ENCODE assay signal across 8 cellular contexts in genomic region chr10:110919349-110919931, GRCh38. TPM values are rescaled to one million over a fixed set of nuclear protein-coding genes. Genes with fewer than 3 reads are reported as not detected.
A peak's percentile ranks its signal among the peaks of the same experiment; 100 is the strongest.
DNase-seq lines count a peak whose midpoint lies in the region; ATAC-seq and TF ChIP-seq lines count a peak whose summit lies in the region.

Gene SHOC2 (plus strand): TSS chr10:110919604. CDS start chr10:110964359, 44,755 bp downstream.

- H3K4me1 ChIP-seq in RWPE2 (ENCODE audit: insufficient read depth, poor library complexity, severe bottlenecking) = peaks cover 22% of the 10 kb centered on the region

- TF ChIP-seq CTCF in RWPE2 (IDR thresholded peaks at IDR 0.05; ENCODE audit: poor library complexity, severe bottlenecking) (no peak), retinal pigment epithelial cell (conservative IDR thresholded peaks at IDR 0.05; ENCODE audit: low read depth, low read length) (peak; percentile 40)

- 0 out of 2 replicates have a peak, but pooled peaks cover 5% of the 10 kb centered on the region for H3K36me3 ChIP-seq in RWPE2 (ENCODE audit: low read depth)

- DNase-seq in NCI-H2107 (lab: John Stamatoyannopoulos, UW) = peak; percentile 95
- DNase-seq in NCI-H2107 treated with DMSO at 0.1 percent for 48 hours (lab: John Stamatoyannopoulos, UW; ENCODE audit: unreplicated experiment) = no peak
- peak; percentile 99 for DNase-seq in RWPE2 (ENCODE audit: low spot score)
- peak; percentile 99 for DNase-seq in activated naive CD8-positive, alpha-beta T cell treated with anti-CD3 and anti-CD28 coated beads for 36 hours
- DNase-seq in left cardiac atrium = peak; percentile 99
- DNase-seq in retinal pigment epithelial cell (ENCODE audit: low read depth) = no peak
- DNase-seq in NOMO-1 treated with DMSO at 0.1 percent for 48 hours (lab: John Stamatoyannopoulos, UW; ENCODE audit: unreplicated experiment) = no peak

- no peaks in the 10 kb centered on the region for H3K9me3 Mint-ChIP-seq in activated naive CD8-positive, alpha-beta T cell treated with anti-CD3 and anti-CD28 coated beads for 36 hours

- no peaks in the 10 kb centered on the region for H3K9me3 ChIP-seq in RWPE2 (ENCODE audit: severe bottlenecking)

- H3K27ac Mint-ChIP-seq in activated naive CD8-positive, alpha-beta T cell treated with anti-CD3 and anti-CD28 coated beads for 36 hours = peak within 1 kb of the TSS; percentile 99

- peak within 1 kb of the TSS; percentile 98 for H3K4me3 Mint-ChIP-seq in activated naive CD8-positive, alpha-beta T cell treated with anti-CD3 and anti-CD28 coated beads for 36 hours

- intact Hi-C loops in left cardiac atrium (cut with DNase I) = no loop called here

- peak within 1 kb of the TSS; percentile 97 for H3K4me3 ChIP-seq in RWPE2 (ENCODE audit: severe bottlenecking)
- peak within 1 kb of the TSS; percentile 91 for H3K4me3 ChIP-seq in retinal pigment epithelial cell (ENCODE audit: low read length)

- peaks cover 33% of the 10 kb centered on the region for H3K4me1 Mint-ChIP-seq in activated naive CD8-positive, alpha-beta T cell treated with anti-CD3 and anti-CD28 coated beads for 36 hours

- ATAC-seq in HG02943 (IDR thresholded peaks at IDR 0.05; ENCODE audit: low read depth, unreplicated experiment) = peak; percentile 10
- ATAC-seq in RWPE2 (ENCODE audit: low read depth) = peak; percentile 43
- peak; percentile 30 to 49 for ATAC-seq in left cardiac atrium

- peaks cover 10% of the 10 kb centered on the region for H3K36me3 Mint-ChIP-seq in activated naive CD8-positive, alpha-beta T cell treated with anti-CD3 and anti-CD28 coated beads for 36 hours

- H3K27me3 ChIP-seq in RWPE2 (ENCODE audit: insufficient read depth, poor library complexity, severe bottlenecking) = no peaks in the 10 kb centered on the region

- peak within 1 kb of the TSS; percentile 80 for H3K27ac ChIP-seq in RWPE2 (ENCODE audit: poor library complexity, severe bottlenecking)

- H3K27me3 Mint-ChIP-seq in activated naive CD8-positive, alpha-beta T cell treated with anti-CD3 and anti-CD28 coated beads for 36 hours = no peaks in the 10 kb centered on the region

RNA-seq across cellular contexts. Expression of gene SHOC2, which starts in this region (rescaled TPM):
- 10 to 100 TPM; 45.1 to 46.1 TPM for total RNA-seq in activated naive CD8-positive, alpha-beta T cell treated with anti-CD3 and anti-CD28 coated beads for 36 hours
- total RNA-seq in left cardiac atrium = 10 to 100 TPM; 43.0 to 49.4 TPM

Comparison
In these comparisons a context has a peak if more than half of its experiments do, and no peak if none do; other contexts are left out.
1. DNase-seq: peak in NCI-H2107 (single experiment), RWPE2 (single experiment), activated naive CD8-positive, alpha-beta T cell treated with anti-CD3 and anti-CD28 coated beads for 36 hours (single experiment) and left cardiac atrium (single experiment); none in NCI-H2107 treated with DMSO at 0.1 percent for 48 hours (single experiment), retinal pigment epithelial cell (single experiment) and NOMO-1 treated with DMSO at 0.1 percent for 48 hours (single experiment).
2. Peak in every context shown above with its lines, with median percentiles within 50 percentile points of each other: ATAC-seq.